Comparison of ENCODE assay signal across 8 cellular contexts in the genomic region with DNA sequence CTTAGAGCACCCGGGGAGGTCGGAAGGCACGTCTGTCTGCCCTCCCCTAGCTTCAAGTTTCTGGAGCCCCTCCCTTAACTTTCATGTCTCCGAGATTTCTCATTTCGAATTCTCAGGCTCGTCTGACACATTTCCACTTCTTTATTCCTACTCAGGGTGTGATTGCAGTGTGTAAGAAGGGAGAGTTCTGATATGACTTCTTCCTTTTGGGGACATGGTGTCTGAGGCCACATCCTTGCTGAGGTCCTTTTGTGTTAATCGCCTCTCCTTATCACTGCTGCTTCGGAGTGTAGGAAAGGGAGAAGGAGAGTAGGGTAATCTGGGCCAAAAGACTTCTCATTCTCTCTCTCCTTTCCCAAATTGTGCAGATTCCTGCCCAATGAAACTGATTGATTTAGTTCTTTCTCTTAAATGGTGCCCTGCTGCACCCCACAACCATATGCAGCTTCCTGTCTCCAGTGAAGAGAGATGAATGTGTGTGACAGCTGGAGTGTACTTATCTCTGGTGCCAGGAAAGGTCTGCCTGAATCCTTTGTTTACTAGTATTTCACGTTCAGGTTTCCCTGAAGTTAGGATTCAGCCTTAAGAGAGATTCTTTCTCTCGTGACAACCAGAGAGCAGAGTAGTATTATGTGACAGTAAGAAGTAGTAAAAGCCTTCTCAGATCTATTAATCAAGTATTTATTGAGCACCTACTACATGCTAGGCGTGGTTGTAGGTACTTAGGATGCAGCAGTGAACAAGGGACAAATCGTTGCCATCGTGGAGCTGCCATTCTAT. TPM values are rescaled to one million over a fixed set of nuclear protein-coding genes. Genes with fewer than 3 reads are reported as not detected.
DNase-seq lines count a peak whose midpoint lies in the region; ATAC-seq and TF ChIP-seq lines count a peak whose summit lies in the region.

No MANE protein-coding gene starts in this region.

- CTCF ChIA-PET in CD4-positive, alpha-beta memory T cell (lab: Charles Lee; ENCODE audit: partially characterized antibody), result no interaction called here

- peaks cover 21% of the 10 kb centered on the region for H3K4me1 ChIP-seq in CD4-positive, alpha-beta memory T cell (ENCODE audit: insufficient read depth, low read length)
- H3K4me1 ChIP-seq in RWPE2 (ENCODE audit: insufficient read depth, poor library complexity, severe bottlenecking), result peaks cover 13% of the 10 kb centered on the region
- no peaks in the 10 kb centered on the region for H3K4me1 ChIP-seq in prostate gland (replicated peaks)

- peak overlapping the region; percentile 74 for H3K27ac ChIP-seq in CD4-positive, alpha-beta memory T cell (ENCODE audit: low read depth, low read length)
- H3K27ac ChIP-seq in RWPE2 (ENCODE audit: poor library complexity, severe bottlenecking) (peak overlapping the region; percentile 67), prostate gland (peak overlapping the region; percentile 92)

- no peaks in the 10 kb centered on the region for H3K36me3 Mint-ChIP-seq in CD4-positive, alpha-beta memory T cell

- no peaks in the 10 kb centered on the region for H3K9me3 ChIP-seq in CD4-positive, alpha-beta memory T cell (ENCODE audit: control insufficient read depth in 1 of 2, low read length in 2 of 2)
- no peaks in the 10 kb centered on the region for H3K9me3 ChIP-seq in RWPE2 (ENCODE audit: severe bottlenecking)
- H3K9me3 ChIP-seq in prostate gland, result no peaks in the 10 kb centered on the region

- peak overlapping the region; percentile 83 to 94 (median 86) for H3K4me3 Mint-ChIP-seq in CD4-positive, alpha-beta memory T cell

- peak overlapping the region; percentile 89 to 99 (median 98) for H3K27ac Mint-ChIP-seq in CD4-positive, alpha-beta memory T cell

- peak overlapping the region; percentile 18 to 78 for H3K4me3 ChIP-seq in CD4-positive, alpha-beta memory T cell (ENCODE audit: low read length in 2 of 2)
- peak overlapping the region; percentile 64 for H3K4me3 ChIP-seq in RWPE2 (ENCODE audit: severe bottlenecking)
- H3K4me3 ChIP-seq in prostate gland, result peak overlapping the region; percentile 25 to 41

- no peaks in the 10 kb centered on the region for H3K36me3 ChIP-seq in CD4-positive, alpha-beta memory T cell (ENCODE audit: insufficient read depth, low read length)
- peaks cover 21% of the 10 kb centered on the region for H3K36me3 ChIP-seq in RWPE2 (ENCODE audit: low read depth)
- H3K36me3 ChIP-seq in prostate gland, result no peaks in the 10 kb centered on the region

- TF ChIP-seq CTCF in RWPE2 (IDR thresholded peaks at IDR 0.05; ENCODE audit: poor library complexity, severe bottlenecking) (no peak), prostate gland (IDR thresholded peaks at IDR 0.05) (no peak)

- intact Hi-C loops in CD4-positive, alpha-beta memory T cell (cut with micrococcal nuclease), result no loop called here
- intact Hi-C loops in prostate gland (cut with DNase I), result loop anchor here (5.0 kb wide), 1 partner anchor 35 kb away; no protein-coding TSS in a partner anchor

- POLR2A ChIA-PET in CD4-positive, alpha-beta memory T cell (lab: Charles Lee; ENCODE audit: partially characterized antibody), result interaction anchor here (1.0 to 3.8 kb wide), 7 partner anchors 11 to 93 kb away, joined by 3 to 32 read pairs (median 16); partner anchors contain the start of genes CUTA, RGL2 and TAPBP

- H3K9me3 Mint-ChIP-seq in CD4-positive, alpha-beta memory T cell, result no peaks in the 10 kb centered on the region

- TF ChIP-seq POLR2A in erythroblast (IDR thresholded peaks at IDR 0.05; ENCODE audit: low read length) (no peak), prostate gland (IDR thresholded peaks at IDR 0.05) (no peak)

- no peak for DNase-seq in CD4-positive, alpha-beta memory T cell
- no peak for DNase-seq in RWPE2 (ENCODE audit: low spot score)
- peak; percentile 67 to 77 for DNase-seq in erythroblast (lab: John Stamatoyannopoulos, UW)
- DNase-seq in prostate gland (ENCODE audit: low spot score), result no peak
- no peak for DNase-seq in amygdala (lab: John Stamatoyannopoulos, UW)
- DNase-seq in cortex of kidney (lab: John Stamatoyannopoulos, UW), result no peak
- DNase-seq in NOMO-1 treated with dmso at 0.1 percent for 144 hours (lab: John Stamatoyannopoulos, UW; ENCODE audit: unreplicated experiment), result no peak

- H3K4me1 Mint-ChIP-seq in CD4-positive, alpha-beta memory T cell, result peaks cover 25 to 40% (median 30%) of the 10 kb centered on the region in 4 donors

- no peaks in the 10 kb centered on the region for H3K27me3 Mint-ChIP-seq in CD4-positive, alpha-beta memory T cell

- peak; percentile 4 for ATAC-seq in GM21737 (IDR thresholded peaks at IDR 0.05; ENCODE audit: unreplicated experiment)
- ATAC-seq in RWPE2 (ENCODE audit: low read depth), result peak; percentile 16; the same call in 1 of the 3 replicates

- WGBS in prostate gland, result 13% methylated on average over 13 of the region's 13 CpGs

- H3K27me3 ChIP-seq in CD4-positive, alpha-beta memory T cell (ENCODE audit: insufficient read depth, low read length), result no peaks in the 10 kb centered on the region
- H3K27me3 ChIP-seq in RWPE2 (ENCODE audit: insufficient read depth, poor library complexity, severe bottlenecking) (no peaks in the 10 kb centered on the region), prostate gland (replicated peaks; ENCODE audit: insufficient read depth) (no peaks in the 10 kb centered on the region)

RNA-seq across cellular contexts. Expression of gene KIFC1, which starts 0.7 kb away (rescaled TPM):
- under 1 TPM; 0.61 to 0.69 TPM for total RNA-seq in CD4-positive, alpha-beta memory T cell
- under 1 TPM in 1 of 2 donors, not detected in 1; 0.54 TPM for polyA plus RNA-seq in CD4-positive, alpha-beta memory T cell
- 1 to 10 TPM; 5.8 to 6.5 TPM for total RNA-seq in prostate gland

RNA-seq across cellular contexts. Expression of gene PHF1, which starts 18.5 kb away (rescaled TPM):
- 100 to 1,000 TPM; 220 TPM for total RNA-seq in CD4-positive, alpha-beta memory T cell
- 10 to 100 TPM; 61.2 to 81.8 TPM for polyA plus RNA-seq in CD4-positive, alpha-beta memory T cell
- total RNA-seq in prostate gland, result 100 to 1,000 TPM in 1 of 2 donors, 10 to 100 TPM in 1; 98.2 to 132 TPM

RNA-seq across cellular contexts. Expression of gene CUTA, which starts 25.5 kb away (rescaled TPM):
- 100 to 1,000 TPM; 210 to 217 TPM for total RNA-seq in CD4-positive, alpha-beta memory T cell
- 100 to 1,000 TPM; 371 to 407 TPM for polyA plus RNA-seq in CD4-positive, alpha-beta memory T cell
- total RNA-seq in prostate gland, result 100 to 1,000 TPM; 189 to 260 TPM

RNA-seq across cellular contexts. Expression of gene SYNGAP1, which starts 27.5 kb away (rescaled TPM):
- total RNA-seq in CD4-positive, alpha-beta memory T cell, result 10 to 100 TPM; 47.8 to 48.0 TPM
- 1 to 10 TPM in 1 of 2 donors, not detected in 1; 1.9 TPM for polyA plus RNA-seq in CD4-positive, alpha-beta memory T cell
- 10 to 100 TPM in 1 of 2 donors, 1 to 10 TPM in 1; 6.1 to 24.8 TPM for total RNA-seq in prostate gland

Comparison
In these comparisons a context has a peak if more than half of its experiments do, and no peak if none do; other contexts are left out.
1. DNase-seq: peak in erythroblast (2 of 2); none in CD4-positive, alpha-beta memory T cell (0 of 5), RWPE2 (single experiment), prostate gland (single experiment), amygdala (0 of 56), cortex of kidney (single experiment) and NOMO-1 treated with dmso at 0.1 percent for 144 hours (single experiment).
2. RNA of gene KIFC1, which starts 0.7 kb away (total RNA-seq): 5.8 to 6.5 TPM in prostate gland; 0.61 to 0.69 TPM in CD4-positive, alpha-beta memory T cell; every median in the first group is over 4 times any median in the second.
3. Peak in every context shown above with its lines, with median percentiles within 50 percentile points of each other: H3K27ac ChIP-seq and H3K4me3 ChIP-seq.